Comparison of ENCODE assay signal across 1 cellular context in genomic region chr19:18559685-18560084, GRCh38.
TF ChIP-seq lines count a peak whose summit lies in the region.

No MANE protein-coding gene starts in this region.

TF ChIP-seq in liver, 16 proteins besides CTCF, POLR2A, EP300 and RAD21:
- TF ChIP-seq JUND (IDR thresholded peaks at IDR 0.05) = no peak
- TF ChIP-seq SP1 (IDR thresholded peaks at IDR 0.05) = no peak
- TF ChIP-seq ZBTB33 (IDR thresholded peaks at IDR 0.05) = no peak
- no peak for TF ChIP-seq YY1 (IDR thresholded peaks at IDR 0.05)
- no peak for TF ChIP-seq NR2F2 (IDR thresholded peaks at IDR 0.05)
- no peak for TF ChIP-seq TAF1 (conservative IDR thresholded peaks at IDR 0.05)
- no peak for TF ChIP-seq EGR1 (IDR thresholded peaks at IDR 0.05; ENCODE audit: low read depth in 2 of 2)
- TF ChIP-seq FOXA1 (IDR thresholded peaks at IDR 0.05) = no peak
- TF ChIP-seq ATF3 (IDR thresholded peaks at IDR 0.05) = no peak
- TF ChIP-seq FOXA2 (IDR thresholded peaks at IDR 0.05) = no peak
- TF ChIP-seq HNF4G (IDR thresholded peaks at IDR 0.05) = no peak
- no peak for TF ChIP-seq MAX (IDR thresholded peaks at IDR 0.05)
- no peak for TF ChIP-seq GABPA (IDR thresholded peaks at IDR 0.05 in 1 of 2, conservative IDR thresholded peaks at IDR 0.05 in 1 of 2)
- no peak for TF ChIP-seq REST (IDR thresholded peaks at IDR 0.05)
- no peak for TF ChIP-seq HNF4A (conservative IDR thresholded peaks at IDR 0.05)
- TF ChIP-seq RXRA (IDR thresholded peaks at IDR 0.05) = no peak
